In the genomic region with DNA sequence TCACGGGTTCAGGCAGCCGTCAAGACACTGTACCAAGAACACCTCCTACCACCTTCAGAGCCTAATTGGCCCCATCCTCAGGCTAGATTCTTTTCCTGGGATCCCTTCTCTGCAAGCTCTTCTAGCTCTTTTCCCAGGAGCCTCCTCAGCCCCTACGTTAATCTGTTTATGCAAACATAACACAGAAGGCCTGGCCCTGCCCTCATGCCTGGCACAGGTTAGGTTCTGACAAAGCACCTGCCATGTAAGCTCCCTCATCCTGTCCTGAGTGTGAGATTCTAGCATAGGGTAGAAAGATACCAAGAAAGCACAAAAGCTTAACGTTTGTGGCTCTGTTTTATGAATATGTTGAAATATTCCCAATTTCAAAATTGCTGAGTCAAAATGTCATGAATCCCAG, we compare ENCODE assay signal across 26 cellular contexts.
"Had no signal": no experiment of that assay in that cellular context is flagged by ENCODE, and none has a peak within 500 bp of the region (broad histone marks: within the 10 kb centered on the region; RNA-seq: fewer than 3 reads in every experiment).

No MANE protein-coding gene starts in this region.

- H2AFZ ChIP-seq: neural progenitor cell had no signal

- ATAC-seq: activated CD8-positive, alpha-beta memory T cell treated with anti-CD3 and anti-CD28 coated beads, Interleukin-2, amount 10 ng/mL, durations not matched to agents 7 days and 5 days; activated CD8-positive, alpha-beta T cell treated with anti-CD3 and anti-CD28 coated beads for 36 hours; left lung; naive thymus-derived CD8-positive, alpha-beta T cell; sciatic nerve; stimulated activated memory B cell treated with anti-CD40 and anti-IgM and Interleukin-4, amounts not matched to agents 10 μg/mL and 1 μg/mL and 100 μg/mL, for 72 hours had no signal

- H3K27ac Mint-ChIP-seq: activated CD4-positive, alpha-beta T cell treated with anti-CD3 and anti-CD28 coated beads, Interleukin-2, amount 10 ng/mL, durations not matched to agents 7 days and 5 days; activated CD8-positive, alpha-beta memory T cell treated with anti-CD3 and anti-CD28 coated beads, Interleukin-2, amount 10 ng/mL, durations not matched to agents 7 days and 5 days; activated CD8-positive, alpha-beta T cell treated with anti-CD3 and anti-CD28 coated beads for 36 hours; activated naive CD4-positive, alpha-beta T cell treated with anti-CD3 and anti-CD28 coated beads, Interleukin-2, amount 10 ng/mL, durations not matched to agents 7 days and 5 days; brain; dendritic cell treated with granulocyte-macrophage colony-stimulating factor and Interleukin-4, amounts not matched to agents 40 ng/mL and 50 ng/mL, for 4 days; neural progenitor cell; stimulated activated memory B cell treated with anti-CD40 and anti-IgM and Interleukin-4, amounts not matched to agents 10 μg/mL and 1 μg/mL and 100 μg/mL, for 72 hours; type B pancreatic cell had no signal

- H3K9me3 ChIP-seq: left lung, testis, vagina had no signal

- H3K27me3 ChIP-seq: left lung, neural progenitor cell, testis, vagina had no signal

- H3K4me3 ChIP-seq: left lung, neural progenitor cell, smooth muscle cell, testis, vagina had no signal

- H3K4me3 Mint-ChIP-seq: activated CD4-positive, alpha-beta T cell treated with anti-CD3 and anti-CD28 coated beads, Interleukin-2, amount 10 ng/mL, durations not matched to agents 7 days and 5 days; activated CD8-positive, alpha-beta memory T cell treated with anti-CD3 and anti-CD28 coated beads, Interleukin-2, amount 10 ng/mL, durations not matched to agents 7 days and 5 days; activated CD8-positive, alpha-beta T cell treated with anti-CD3 and anti-CD28 coated beads for 36 hours; activated naive CD4-positive, alpha-beta T cell treated with anti-CD3 and anti-CD28 coated beads, Interleukin-2, amount 10 ng/mL, durations not matched to agents 7 days and 5 days; brain; dendritic cell treated with granulocyte-macrophage colony-stimulating factor and Interleukin-4, amounts not matched to agents 40 ng/mL and 50 ng/mL, for 4 days; naive thymus-derived CD8-positive, alpha-beta T cell; neural progenitor cell; stimulated activated memory B cell treated with anti-CD40 and anti-IgM and Interleukin-4, amounts not matched to agents 10 μg/mL and 1 μg/mL and 100 μg/mL, for 72 hours; type B pancreatic cell had no signal

- H3K4me2 ChIP-seq: neural progenitor cell, smooth muscle cell had no signal

- H3K9me3 Mint-ChIP-seq: activated CD8-positive, alpha-beta T cell treated with anti-CD3 and anti-CD28 coated beads for 36 hours; naive thymus-derived CD8-positive, alpha-beta T cell had no signal

- H3K27me3 Mint-ChIP-seq: activated CD4-positive, alpha-beta T cell treated with anti-CD3 and anti-CD28 coated beads, Interleukin-2, amount 10 ng/mL, durations not matched to agents 7 days and 5 days; activated CD8-positive, alpha-beta memory T cell treated with anti-CD3 and anti-CD28 coated beads, Interleukin-2, amount 10 ng/mL, durations not matched to agents 7 days and 5 days; activated CD8-positive, alpha-beta T cell treated with anti-CD3 and anti-CD28 coated beads for 36 hours; activated naive CD4-positive, alpha-beta T cell treated with anti-CD3 and anti-CD28 coated beads, Interleukin-2, amount 10 ng/mL, durations not matched to agents 7 days and 5 days; brain; dendritic cell treated with granulocyte-macrophage colony-stimulating factor and Interleukin-4, amounts not matched to agents 40 ng/mL and 50 ng/mL, for 4 days; naive thymus-derived CD8-positive, alpha-beta T cell; stimulated activated memory B cell treated with anti-CD40 and anti-IgM and Interleukin-4, amounts not matched to agents 10 μg/mL and 1 μg/mL and 100 μg/mL, for 72 hours; type B pancreatic cell had no signal

- H3K36me3 Mint-ChIP-seq: type B pancreatic cell had no signal

- H3K36me3 ChIP-seq: left lung, neural progenitor cell, vagina had no signal

- H3K9ac ChIP-seq: neural progenitor cell had no signal

- H3K27ac ChIP-seq: left lung, neural progenitor cell, testis, vagina, VCaP had no signal

- DNase-seq: activated CD4-positive, alpha-beta T cell treated with anti-CD3 and anti-CD28 coated beads, Interleukin-2, amount 10 ng/mL, durations not matched to agents 7 days and 5 days; activated CD4-positive, CD25-positive, alpha-beta regulatory T cell treated with anti-CD3 and anti-CD28 coated beads, Interleukin-2, amount 50 U/mL, for 72 hours; activated CD8-positive, alpha-beta memory T cell treated with anti-CD3 and anti-CD28 coated beads, Interleukin-2, amount 10 ng/mL, durations not matched to agents 7 days and 5 days; activated CD8-positive, alpha-beta T cell treated with anti-CD3 and anti-CD28 coated beads for 36 hours; activated effector memory CD4-positive, alpha-beta T cell treated with anti-CD3 and anti-CD28 coated beads, Interleukin-2, amount 50 U/mL, for 16 hours; activated naive CD4-positive, alpha-beta T cell treated with anti-CD3 and anti-CD28 coated beads, Interleukin-2, amount 10 ng/mL, durations not matched to agents 7 days and 5 days; activated T-cell treated with anti-CD3 and anti-CD28 coated beads for 4 hours; anterior cingulate cortex; caudate nucleus; effector CD4-positive, alpha-beta T cell; foreskin melanocyte; kidney; left lung; naive thymus-derived CD8-positive, alpha-beta T cell; posterior cingulate gyrus; stimulated activated CD4-positive, alpha-beta T cell treated with anti-CD3 and anti-CD28 coated beads, Interleukin-15, amount 100 ng/mL, for 24 hours; testis had no signal
